9 cellular contexts compared by ENCODE assay signal in the genomic region with DNA sequence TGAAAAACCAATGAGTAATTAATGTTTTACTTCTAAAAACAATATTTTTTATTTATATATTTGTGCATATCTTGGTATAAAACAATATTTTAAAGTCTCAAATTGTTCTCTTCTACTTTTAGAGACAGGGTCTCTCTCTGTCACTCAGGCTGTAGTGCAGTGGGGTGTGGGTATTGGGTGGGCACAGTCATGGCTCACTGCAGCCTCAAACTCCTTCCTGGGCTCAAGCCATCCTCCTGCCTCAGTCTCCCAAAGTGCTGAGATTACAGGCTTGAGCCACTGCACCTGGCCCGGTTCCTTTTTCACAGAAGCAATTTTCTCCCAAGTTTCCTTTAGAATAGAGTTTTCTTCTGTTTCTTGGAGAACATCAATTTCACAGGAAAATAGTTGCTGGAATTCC.
A peak's percentile ranks its signal among the peaks of the same experiment; 100 is the strongest.
DNase-seq lines count a peak whose midpoint lies in the region; ATAC-seq and TF ChIP-seq lines count a peak whose summit lies in the region.
"Had no signal": no experiment of that assay in that cellular context is flagged by ENCODE, and none has a peak within 500 bp of the region (broad histone marks: within the 10 kb centered on the region; RNA-seq: fewer than 3 reads in every experiment).

No MANE protein-coding gene starts in this region.

- ATAC-seq in body of pancreas, result no peak
- no peak for ATAC-seq in GM18868 (IDR thresholded peaks at IDR 0.05; ENCODE audit: unreplicated experiment)

- H3K4me1 ChIP-seq in body of pancreas (peaks cover 7% of the 10 kb centered on the region), muscle layer of duodenum (ENCODE audit: control insufficient read depth in 1 of 2, insufficient read depth in 2 of 2, low read length in 2 of 2) (no peaks in the 10 kb centered on the region), A673 (ENCODE audit: insufficient read depth, low read length, poor library complexity, severe bottlenecking) (peaks cover 5% of the 10 kb centered on the region)

- POLR2A ChIA-PET in A673 (lab: Charles Lee; ENCODE audit: low non-redundant PET), result no interaction called here

- H3K9me3 ChIP-seq in KOPT-K1 (ENCODE audit: insufficient read depth, low read length, poor library complexity, severe bottlenecking) (no peaks in the 10 kb centered on the region), body of pancreas (no peaks in the 10 kb centered on the region), muscle layer of duodenum (ENCODE audit: control insufficient read depth in 1 of 2, low read length in 2 of 2) (no peaks in the 10 kb centered on the region), A673 (ENCODE audit: low read depth, low read length, poor library complexity, severe bottlenecking) (no peaks in the 10 kb centered on the region)

- intact Hi-C loops in body of pancreas (cut with DNase I) (no loop called here), A673 (cut with micrococcal nuclease; ENCODE audit: unreplicated experiment) (no loop called here)

- DNase-seq in AG10803 (ENCODE audit: low read depth) (no peak), body of pancreas (no peak), AG20443 (ENCODE audit: low spot score) (no peak), NCI-H2081 (lab: John Stamatoyannopoulos, UW) (no peak), A673 (ENCODE audit: low spot score) (no peak)
- DNase-seq: NCI-H1417 treated with DMSO at 0.1 percent for 48 hours had no signal

- H3K4me3 ChIP-seq in AG10803 (ENCODE audit: low read length) (peak overlapping the region; percentile 62), body of pancreas (no peak overlapping the region), muscle layer of duodenum (ENCODE audit: low read depth in 1 of 2, low read length in 2 of 2) (peak overlapping the region; percentile 55 to 58), A673 (ENCODE audit: low read depth, low read length, poor library complexity, severe bottlenecking) (no peak overlapping the region)

- no peak for TF ChIP-seq CTCF in AG10803 (conservative IDR thresholded peaks at IDR 0.05; ENCODE audit: low read length)
- no peak for TF ChIP-seq CTCF in body of pancreas (IDR thresholded peaks at IDR 0.05)
- TF ChIP-seq CTCF in A673 (conservative IDR thresholded peaks at IDR 0.05; ENCODE audit: low read depth, low read length), result no peak

- CTCF ChIA-PET in A673 (lab: Charles Lee), result interaction anchor here (1.2 kb wide), 1 partner anchor 15 kb away, joined by 3 read pairs; no protein-coding TSS in a partner anchor

- no TSS peak for BruUV-seq in A673 (replicated peaks; lab: Mats Ljungman, UMichigan)

- 59 to 75% methylated on average over 1 of the region's 1 CpG for WGBS in body of pancreas, 2 donors

- no peaks in the 10 kb centered on the region for H3K27me3 ChIP-seq in body of pancreas
- no peaks in the 10 kb centered on the region for H3K27me3 ChIP-seq in muscle layer of duodenum (ENCODE audit: low read depth, low read length)
- no peaks in the 10 kb centered on the region for H3K27me3 ChIP-seq in A673 (replicated peaks; ENCODE audit: insufficient read depth, low read depth, low read length, poor library complexity)

- H3K27ac ChIP-seq in KOPT-K1 (ENCODE audit: low read depth, low read length, poor library complexity, severe bottlenecking) (peak overlapping the region; percentile 47), body of pancreas (peak overlapping the region in 3 of 4 donors; percentile 62 to 80 (median 63)), muscle layer of duodenum (ENCODE audit: low read length) (no peak overlapping the region), A673 (ENCODE audit: low read depth, low read length, poor library complexity, severe bottlenecking) (no peak overlapping the region)

- no peak for TF ChIP-seq POLR2A in body of pancreas (IDR thresholded peaks at IDR 0.05)

- H3K36me3 ChIP-seq in KOPT-K1 (ENCODE audit: insufficient read depth, low read length) (no peaks in the 10 kb centered on the region), body of pancreas (replicated peaks in 1 of 2; ENCODE audit: insufficient read depth in 1 of 2, low read depth in 2 of 2) (no peaks in the 10 kb centered on the region), muscle layer of duodenum (ENCODE audit: control insufficient read depth in 1 of 2, insufficient read depth in 2 of 2, low read length in 2 of 2) (no peaks in the 10 kb centered on the region), A673 (ENCODE audit: insufficient read depth, low read length, poor library complexity, severe bottlenecking) (no peaks in the 10 kb centered on the region)

Comparison
In these comparisons a context has a peak if more than half of its experiments do, and no peak if none do; other contexts are left out.
1. H3K4me3 ChIP-seq: peak in AG10803 (single experiment) and muscle layer of duodenum (2 of 2); none in body of pancreas (0 of 2) and A673 (single experiment).
2. H3K27ac ChIP-seq: peak in KOPT-K1 (single experiment) and body of pancreas (3 of 4); none in muscle layer of duodenum (single experiment) and A673 (single experiment).